In genomic region chr11:78277314-78277994, GRCh38 we compare ENCODE assay signal across 18 cellular contexts.
DNase-seq lines count a peak whose midpoint lies in the region; ATAC-seq, FAIRE-seq and TF ChIP-seq lines count a peak whose summit lies in the region.
"Had no signal": no experiment of that assay in that cellular context is flagged by ENCODE, and none has a peak within 500 bp of the region (broad histone marks: within the 10 kb centered on the region; RNA-seq: fewer than 3 reads in every experiment).

No MANE protein-coding gene starts in this region.

- DNase-seq in DND-41 (no peak), NCI-H510A treated with DMSO at 0.1 percent for 48 hours (lab: John Stamatoyannopoulos, UW) (peak; percentile 16), HepG2 (ENCODE audit: low spot score) (peak; percentile 64), middle frontal gyrus (ENCODE audit: extremely low spot score, low spot score) (no peak), D721Med (ENCODE audit: insufficient read length, low spot score) (no peak)
- DNase-seq: activated CD4-positive, alpha-beta T cell treated with anti-CD3 and anti-CD28 coated beads, Interleukin-2, amount 50 U/mL, for 1 hour; CD4-positive, alpha-beta T cell; cortex of kidney; mammary epithelial cell; MG63; NCI-H345; ovary; stimulated activated CD8-positive, alpha-beta memory T cell treated with anti-CD3 and anti-CD28 coated beads, Interleukin-4, amount 100 ng/mL, for 48 hours had no signal

- TF ChIP-seq POLR2A in HepG2 (IDR thresholded peaks at IDR 0.05; ENCODE audit: insufficient read depth in 1 of 2, low read depth in 2 of 2, low read length in 2 of 2) = no peak

- TF ChIP-seq EP300 in HepG2 (IDR thresholded peaks at IDR 0.05; ENCODE audit: low read depth in 2 of 2, low read length in 2 of 2) = peak in 1 of 2 experiments; percentile 17; a peak in 1 of 4 replicates
- no peak for TF ChIP-seq EP300 in HepG2 (CRISPR knock-in tag; IDR thresholded peaks at IDR 0.05; ENCODE audit: borderline replicate concordance)

- no peak overlapping the region for H2AFZ ChIP-seq in DND-41 (ENCODE audit: low read depth, low read length)
- H2AFZ ChIP-seq in HepG2 (ENCODE audit: low read length) = no peak overlapping the region

- TF ChIP-seq RAD21 in HepG2 (CRISPR knock-in tag; IDR thresholded peaks at IDR 0.05) = no peak

- H3K9ac ChIP-seq in DND-41 (ENCODE audit: low read depth, low read length) (no peak overlapping the region), HepG2 (ENCODE audit: insufficient read depth, low read depth, low read length) (peak overlapping the region; percentile 2; the same call in 1 of the 2 replicates), subcutaneous abdominal adipose tissue (ENCODE audit: low read length in 5 of 5) (no peak overlapping the region)

- WGBS in HepG2 (ENCODE audit: low lambda C conversion rate) = 55% methylated on average over 7 of the region's 7 CpGs

- peaks cover 20% of the 10 kb centered on the region for H3K4me1 ChIP-seq in DND-41 (ENCODE audit: insufficient read depth, low read length)
- H3K4me1 ChIP-seq in HepG2 (ENCODE audit: insufficient read depth, low read length) = peaks cover 40% of the 10 kb centered on the region
- peaks cover 3 to 34% (median 28%) of the 10 kb centered on the region in 5 donors for H3K4me1 ChIP-seq in subcutaneous abdominal adipose tissue (ENCODE audit: control insufficient read depth in 5 of 5, insufficient read depth in 5 of 5, low read length in 5 of 5)

- H3K27me3 ChIP-seq in DND-41 (ENCODE audit: insufficient read depth, low read length, poor library complexity) = no peaks in the 10 kb centered on the region
- H3K27me3 ChIP-seq in HepG2 (ENCODE audit: control insufficient read depth in 1 of 2, insufficient read depth in 2 of 2, low read length in 2 of 2) = no peaks in the 10 kb centered on the region
- H3K27me3 ChIP-seq in subcutaneous abdominal adipose tissue (ENCODE audit: control insufficient read depth in 5 of 5, insufficient read depth in 4 of 5, low read length in 5 of 5) = no peaks in the 10 kb centered on the region
- H3K27me3 ChIP-seq: esophagus muscularis mucosa, MG63, ovary had no signal

- no peak for TF ChIP-seq CTCF in DND-41 (IDR thresholded peaks at IDR 0.05; ENCODE audit: borderline replicate concordance, extremely low read depth, low read length, poor library complexity, severe bottlenecking)
- no peak for TF ChIP-seq CTCF in HepG2 (CRISPR knock-in tag; IDR thresholded peaks at IDR 0.05)
- TF ChIP-seq CTCF in D721Med (IDR thresholded peaks at IDR 0.05; ENCODE audit: insufficient read depth, missing control alignments) = no peak

- peaks cover 95% of the 10 kb centered on the region for H3K79me2 ChIP-seq in DND-41 (ENCODE audit: insufficient read depth, low read length)
- H3K79me2 ChIP-seq in HepG2 (ENCODE audit: insufficient read depth, low read length) = no peaks in the 10 kb centered on the region

- CTCF ChIA-PET in HepG2 (lab: Yijun Ruan, JAX; ENCODE audit: low intra/inter-chr PET ratio, low total read pairs) = no interaction called here

- POLR2A ChIA-PET in HepG2 (lab: Yijun Ruan, JAX) = interaction anchor here (0.6 kb wide), 1 partner anchor 31 kb away, joined by 3 read pairs; no protein-coding TSS in a partner anchor

- no peak overlapping the region for H3K4me3 ChIP-seq in DND-41 (ENCODE audit: low read depth in 1 of 2, low read length in 2 of 2)
- no peak overlapping the region; a peak in 1 of 6 replicates for H3K4me3 ChIP-seq in HepG2 (replicated peaks in 1 of 3; ENCODE audit: insufficient read depth in 1 of 3, low read depth in 2 of 3, low read length in 3 of 3)
- no peak overlapping the region for H3K4me3 ChIP-seq in subcutaneous abdominal adipose tissue (ENCODE audit: low read depth in 1 of 5, low read length in 5 of 5)
- H3K4me3 ChIP-seq: esophagus muscularis mucosa, MG63, ovary had no signal

- intact Hi-C loops in HepG2 (cut with micrococcal nuclease; ENCODE audit: unreplicated experiment) = no loop called here

- ATAC-seq in DND-41 (ENCODE audit: insufficient read depth, low read depth) = no peak
- peak; percentile 63 for ATAC-seq in HepG2
- ATAC-seq in HG03439 (IDR thresholded peaks at IDR 0.05; ENCODE audit: unreplicated experiment) = no peak
- ATAC-seq: Panc1 had no signal

- H3K36me3 ChIP-seq in DND-41 (ENCODE audit: insufficient read depth, low read length) (peaks cover 90% of the 10 kb centered on the region), HepG2 (replicated peaks in 1 of 2; ENCODE audit: control insufficient read depth in 1 of 2, insufficient read depth in 2 of 2, low read length in 2 of 2) (peaks cover 0 to 1% of the 10 kb centered on the region in 2 experiments; a peak in 2 of 5 replicates), subcutaneous abdominal adipose tissue (ENCODE audit: control insufficient read depth in 5 of 5, insufficient read depth in 5 of 5, low read length in 5 of 5) (peaks cover 6 to 21% (median 13%) of the 10 kb centered on the region in 5 donors)
- H3K36me3 ChIP-seq: MG63, ovary had no signal

- BruUV-seq in HepG2 (replicated peaks; lab: Mats Ljungman, UMichigan) = no TSS peak

- H3K9me3 ChIP-seq in DND-41 (ENCODE audit: insufficient read depth, low read length, severe bottlenecking) = peaks cover 19% of the 10 kb centered on the region
- H3K9me3 ChIP-seq in HepG2 (ENCODE audit: low read length) = peaks cover 12% of the 10 kb centered on the region
- H3K9me3 ChIP-seq in subcutaneous abdominal adipose tissue (ENCODE audit: control insufficient read depth in 5 of 5, low read length in 5 of 5) = peaks cover 0 to 6% (median 0%) of the 10 kb centered on the region in 5 donors

- in situ Hi-C loops in HepG2 (cut with HindIII; ENCODE audit: extremely low pct_ligation_motif_present, low pct_unique_long_range_greater_than_20kb) = no loop called here

- H3K4me2 ChIP-seq in DND-41 (ENCODE audit: insufficient read depth, low read length) = no peak overlapping the region
- peak overlapping the region; percentile 34 for H3K4me2 ChIP-seq in HepG2 (ENCODE audit: low read depth, low read length)

- H3K27ac ChIP-seq in DND-41 (ENCODE audit: low read length) (peak overlapping the region; percentile 61), HepG2 (ENCODE audit: extremely low read length, insufficient read depth, low read length) (peak overlapping the region; percentile 54), subcutaneous abdominal adipose tissue (ENCODE audit: low read depth, low read length) (peak overlapping the region; percentile 57)
- H3K27ac ChIP-seq: esophagus muscularis mucosa, ovary had no signal

- H4K20me1 ChIP-seq in DND-41 (ENCODE audit: insufficient read depth, low read length) (no peaks in the 10 kb centered on the region), HepG2 (ENCODE audit: insufficient read depth, low read length) (no peaks in the 10 kb centered on the region)

- no peak for FAIRE-seq in HepG2 (lab: Jason Lieb, UNC)
- FAIRE-seq in D721Med (lab: Jason Lieb, UNC) = no peak
- FAIRE-seq: H1 had no signal

TF ChIP-seq in HepG2, 621 proteins besides CTCF, POLR2A, EP300 and RAD21 (continues in another document):
- TF ChIP-seq PHB2 (IDR thresholded peaks at IDR 0.05; ENCODE audit: partially characterized antibody) (no peak), PAXIP1 (CRISPR knock-in tag; conservative IDR thresholded peaks at IDR 0.05) (0 out of 2 replicates have a peak, but pooled peaks have one; percentile 36), NR2F2 (IDR thresholded peaks at IDR 0.05; ENCODE audit: borderline replicate concordance, low read depth) (0 out of 2 replicates have a peak, but pooled peaks have one; percentile 20), ZNF333 (CRISPR knock-in tag; IDR thresholded peaks at IDR 0.05; ENCODE audit: borderline replicate concordance) (no peak), NFIC (IDR thresholded peaks at IDR 0.05; ENCODE audit: low read length) (peak; percentile 71), ELF4 (CRISPR knock-in tag; IDR thresholded peaks at IDR 0.05; ENCODE audit: borderline replicate concordance) (no peak), NFE2L1 (CRISPR knock-in tag; IDR thresholded peaks at IDR 0.05; ENCODE audit: borderline replicate concordance) (no peak), ZNF253 (CRISPR knock-in tag; IDR thresholded peaks at IDR 0.05; ENCODE audit: borderline replicate concordance) (no peak), NCOR1 (IDR thresholded peaks at IDR 0.05; ENCODE audit: borderline replicate concordance, low read length) (peak; percentile 43; the same call in 1 of the 2 replicates)

Comparison
In these comparisons a context has a peak if more than half of its experiments do, and no peak if none do; other contexts are left out.
1. DNase-seq: peak in NCI-H510A treated with DMSO at 0.1 percent for 48 hours (single experiment) and HepG2 (single experiment); none in DND-41 (single experiment), middle frontal gyrus (single experiment) and D721Med (single experiment).
2. Peak in every context shown above with its lines, with median percentiles within 50 percentile points of each other: H3K27ac ChIP-seq.